In the genomic region with DNA sequence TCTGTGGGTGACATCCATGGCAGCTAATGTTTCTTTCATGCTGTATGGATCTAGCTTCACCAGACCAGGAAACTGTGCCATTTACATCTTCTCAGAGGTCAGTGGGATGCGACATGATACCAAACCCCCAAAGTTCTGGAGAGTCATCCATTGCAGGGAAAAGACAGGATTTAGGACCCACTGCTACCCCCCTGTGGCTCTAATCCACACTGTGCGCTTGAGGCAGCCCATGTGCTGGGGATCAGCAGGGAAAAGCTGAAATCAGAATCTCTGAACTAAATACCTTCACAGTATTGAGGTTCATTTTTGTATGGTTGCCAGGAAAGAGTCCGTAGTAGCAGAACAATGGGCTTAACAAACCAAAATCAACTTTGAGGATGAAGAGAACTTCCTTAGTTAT, we compare ENCODE assay signal across 20 cellular contexts.
DNase-seq lines count a peak whose midpoint lies in the region; ATAC-seq and TF ChIP-seq lines count a peak whose summit lies in the region.
"Had no signal": no experiment of that assay in that cellular context is flagged by ENCODE, and none has a peak within 500 bp of the region (broad histone marks: within the 10 kb centered on the region; RNA-seq: fewer than 3 reads in every experiment).

No MANE protein-coding gene starts in this region.

- peak; percentile 26 for DNase-seq in DMS 273 (lab: John Stamatoyannopoulos, UW; ENCODE audit: unreplicated experiment)
- no peak for DNase-seq in DMS 273 treated with DMSO at 0.1 percent for 48 hours (lab: John Stamatoyannopoulos, UW)
- DNase-seq in PC-3: no peak
- DNase-seq in endodermal cell: peak; percentile 87
- DNase-seq in neural crest cell (ENCODE audit: low read depth, low spot score): no peak
- no peak for DNase-seq in stimulated activated CD4-positive, alpha-beta T cell treated with anti-CD3 and anti-CD28 coated beads, Interleukin-12 subunit alpha, Interleukin-12 subunit beta, amount 100 ng/mL, for 4 hours
- DNase-seq in ecto neural progenitor cell (ENCODE audit: low spot score): no peak
- no peak for DNase-seq in HuH-7.5 (ENCODE audit: low spot score)
- DNase-seq: activated CD4-positive, alpha-beta T cell treated with anti-CD3 and anti-CD28 coated beads, Interleukin-2, amount 10 ng/mL, durations not matched to agents 24 days and 14 days; activated naive CD4-positive, alpha-beta T cell treated with Interleukin-2 at 50 U/mL for 16 hours; CD4-positive, alpha-beta memory T cell; colonic mucosa; mesenchymal stem cell; MG63; NCI-H2029; SHP77 treated with DMSO at 0.1 percent for 48 hours; T-helper 9 cell had no signal

- H3K4me3 ChIP-seq in PC-3 (ENCODE audit: low read length) (no peak overlapping the region), endodermal cell (ENCODE audit: low read length) (no peak overlapping the region)
- H3K4me3 ChIP-seq: ascending aorta, colonic mucosa, MG63 had no signal

- peak overlapping the region; percentile 3 for H3K4me3 Mint-ChIP-seq in endodermal cell
- no peak overlapping the region for H3K4me3 Mint-ChIP-seq in neural crest cell
- H3K4me3 Mint-ChIP-seq: activated CD4-positive, alpha-beta T cell treated with anti-CD3 and anti-CD28 coated beads, Interleukin-2, amount 10 ng/mL, durations not matched to agents 24 days and 14 days; CD4-positive, alpha-beta memory T cell had no signal

- H3K79me2 ChIP-seq in PC-3 (ENCODE audit: low read length): no peaks in the 10 kb centered on the region

- CTCF ChIA-PET in PC-3 (lab: Charles Lee): no interaction called here

- H3K36me3 ChIP-seq in PC-3 (ENCODE audit: low read depth, low read length): 0 out of 2 replicates have a peak, but pooled peaks cover 2% of the 10 kb centered on the region
- H3K36me3 ChIP-seq in endodermal cell (ENCODE audit: control insufficient read depth, insufficient read depth, low read length): no peaks in the 10 kb centered on the region
- H3K36me3 ChIP-seq: colonic mucosa, MG63 had no signal

- no peaks in the 10 kb centered on the region for H3K27me3 ChIP-seq in PC-3 (ENCODE audit: low read length)
- H3K27me3 ChIP-seq in endodermal cell (ENCODE audit: control insufficient read depth, insufficient read depth, low read length, poor library complexity, severe bottlenecking): no peaks in the 10 kb centered on the region
- H3K27me3 ChIP-seq: ascending aorta, colonic mucosa, MG63 had no signal

- no peaks in the 10 kb centered on the region for H3F3A ChIP-seq in PC-3 (ENCODE audit: low read length, unreplicated experiment)

- H3K4me1 ChIP-seq in PC-3 (ENCODE audit: insufficient read depth, low read length) (no peaks in the 10 kb centered on the region), endodermal cell (ENCODE audit: control insufficient read depth, insufficient read depth, low read length) (peaks cover 49% of the 10 kb centered on the region)
- H3K4me1 ChIP-seq: ascending aorta, colonic mucosa had no signal

- no peak overlapping the region for H3K4me2 ChIP-seq in PC-3 (ENCODE audit: low read length)

- no peaks in the 10 kb centered on the region for H3K9me2 ChIP-seq in PC-3 (replicated peaks; ENCODE audit: low read length)

- H3K27ac ChIP-seq in PC-3 (ENCODE audit: low read length) (no peak overlapping the region), endodermal cell (ENCODE audit: low read depth, low read length) (peak overlapping the region; percentile 5)
- H3K27ac ChIP-seq: 22Rv1, ascending aorta, colonic mucosa, epithelial cell of prostate had no signal

- no peak for ATAC-seq in PC-3

- peak overlapping the region; percentile 80 for H3K27ac Mint-ChIP-seq in endodermal cell
- no peak overlapping the region for H3K27ac Mint-ChIP-seq in neural crest cell (ENCODE audit: unreplicated experiment)
- H3K27ac Mint-ChIP-seq: activated CD4-positive, alpha-beta T cell treated with anti-CD3 and anti-CD28 coated beads, Interleukin-2, amount 10 ng/mL, durations not matched to agents 24 days and 14 days had no signal

- no peaks in the 10 kb centered on the region for H4K20me1 ChIP-seq in PC-3 (ENCODE audit: low read length)

- H3K9me3 Mint-ChIP-seq in endodermal cell: no peaks in the 10 kb centered on the region
- no peaks in the 10 kb centered on the region for H3K9me3 Mint-ChIP-seq in neural crest cell
- H3K9me3 Mint-ChIP-seq: activated CD4-positive, alpha-beta T cell treated with anti-CD3 and anti-CD28 coated beads, Interleukin-2, amount 10 ng/mL, durations not matched to agents 24 days and 14 days had no signal

- 39 to 79% methylated on average over 2 to 3 of the region's 3 CpGs for WGBS in endodermal cell (ENCODE audit: insufficient coverage in 1 of 2, insufficient read length in 1 of 2), 2 experiments

- 0 out of 2 replicates have a peak, but pooled peaks have one; percentile 14 for TF ChIP-seq CTCF in PC-3 (conservative IDR thresholded peaks at IDR 0.05; ENCODE audit: low read depth, low read length)
- peak; percentile 51 for TF ChIP-seq CTCF in endodermal cell (conservative IDR thresholded peaks at IDR 0.05)
- peak; percentile 18 for TF ChIP-seq CTCF in neural crest cell (conservative IDR thresholded peaks at IDR 0.05)

- POLR2A ChIA-PET in PC-3 (lab: Charles Lee; ENCODE audit: unreplicated experiment): no interaction called here

- no TSS peak for BruUV-seq in PC-3 (replicated peaks; lab: Mats Ljungman, UMichigan)

- no peaks in the 10 kb centered on the region for H3K9me3 ChIP-seq in PC-3 (ENCODE audit: low read length)
- H3K9me3 ChIP-seq in endodermal cell (ENCODE audit: control insufficient read depth, low read length): no peaks in the 10 kb centered on the region
- H3K9me3 ChIP-seq: ascending aorta, colonic mucosa, MG63 had no signal

- intact Hi-C loops in PC-3 (cut with micrococcal nuclease): no loop called here

- H3K4me1 Mint-ChIP-seq in endodermal cell: peaks cover 74% of the 10 kb centered on the region
- H3K4me1 Mint-ChIP-seq in neural crest cell: peaks cover 22% of the 10 kb centered on the region

- H3K27me3 Mint-ChIP-seq in endodermal cell (ENCODE audit: insufficient read depth) (no peaks in the 10 kb centered on the region), neural crest cell (ENCODE audit: low read depth) (no peaks in the 10 kb centered on the region)
- H3K27me3 Mint-ChIP-seq: activated CD4-positive, alpha-beta T cell treated with anti-CD3 and anti-CD28 coated beads, Interleukin-2, amount 10 ng/mL, durations not matched to agents 24 days and 14 days; CD4-positive, alpha-beta memory T cell had no signal

- H3K9ac ChIP-seq in PC-3 (ENCODE audit: low read length): no peak overlapping the region
- peak overlapping the region; percentile 41 for H3K9ac ChIP-seq in endodermal cell (ENCODE audit: extremely low read depth, low read length, poor library complexity, severe bottlenecking)

- H3K36me3 Mint-ChIP-seq in endodermal cell (ENCODE audit: low read depth) (peaks cover 8% of the 10 kb centered on the region), neural crest cell (ENCODE audit: low read depth) (peaks cover 2% of the 10 kb centered on the region)

- no peak overlapping the region for H2AFZ ChIP-seq in PC-3 (ENCODE audit: low read length)

Comparison
In these comparisons a context has a peak if more than half of its experiments do, and no peak if none do; other contexts are left out.
1. DNase-seq: peak in DMS 273 (single experiment) and endodermal cell (single experiment); none in DMS 273 treated with DMSO at 0.1 percent for 48 hours (single experiment), PC-3 (single experiment), neural crest cell (single experiment), stimulated activated CD4-positive, alpha-beta T cell treated with anti-CD3 and anti-CD28 coated beads, Interleukin-12 subunit alpha, Interleukin-12 subunit beta, amount 100 ng/mL, for 4 hours (single experiment), ecto neural progenitor cell (single experiment) and HuH-7.5 (single experiment).
2. Peak in every context shown above with its lines, with median percentiles within 50 percentile points of each other: CTCF ChIP-seq.